ENCODE assay signal across 29 cellular contexts in genomic region chr14:87866116-87866515, GRCh38.
"Had no signal": no experiment of that assay in that cellular context is flagged by ENCODE, and none has a peak within 500 bp of the region (broad histone marks: within the 10 kb centered on the region; RNA-seq: fewer than 3 reads in every experiment).

No MANE protein-coding gene starts in this region.

- H3K9me3 ChIP-seq: esophagus squamous epithelium, gastroesophageal sphincter had no signal

- FAIRE-seq: astrocyte, bronchial epithelial cell, colon had no signal

- H3K4me3 ChIP-seq: esophagus squamous epithelium, gastroesophageal sphincter had no signal

- H3K36me3 ChIP-seq: brain microvascular endothelial cell, esophagus squamous epithelium, gastroesophageal sphincter had no signal

- H3K4me1 ChIP-seq: esophagus squamous epithelium, gastroesophageal sphincter had no signal

- H3K27ac ChIP-seq: brain microvascular endothelial cell, esophagus squamous epithelium, gastroesophageal sphincter had no signal

- ATAC-seq: activated CD4-positive, alpha-beta T cell treated with anti-CD3 and anti-CD28 coated beads for 36 hours; activated CD8-positive, alpha-beta memory T cell treated with anti-CD3 and anti-CD28 coated beads, Interleukin-2, amount 10 ng/mL, durations not matched to agents 7 days and 5 days; activated CD8-positive, alpha-beta T cell treated with anti-CD3 and anti-CD28 coated beads, Interleukin-2, amount 10 ng/mL, durations not matched to agents 7 days and 5 days; activated naive CD4-positive, alpha-beta T cell treated with anti-CD3 and anti-CD28 coated beads, Interleukin-2, amount 50 U/mL, for 72 hours; effector memory CD8-positive, alpha-beta T cell; gastroesophageal sphincter had no signal

- H3K27me3 ChIP-seq: brain microvascular endothelial cell, esophagus squamous epithelium, gastroesophageal sphincter had no signal

- DNase-seq: activated CD4-positive, alpha-beta memory T cell treated with anti-CD3 and anti-CD28 coated beads for 36 hours; activated CD4-positive, alpha-beta T cell treated with anti-CD3 and anti-CD28 coated beads for 36 hours; activated CD4-positive, alpha-beta T cell treated with anti-CD3 and anti-CD28 coated beads, Interleukin-2, amount 10 ng/mL, durations not matched to agents 24 days and 14 days; activated CD4-positive, CD25-positive, alpha-beta regulatory T cell; activated CD4-positive, CD25-positive, alpha-beta regulatory T cell treated with anti-CD3 and anti-CD28 coated beads, Interleukin-2, amount 50 U/mL, for 72 hours; activated CD8-positive, alpha-beta memory T cell treated with anti-CD3 and anti-CD28 coated beads, Interleukin-2, amount 10 ng/mL, durations not matched to agents 7 days and 5 days; activated CD8-positive, alpha-beta memory T cell treated with anti-CD3 and anti-CD28 coated beads, Interleukin-2, amount 50 U/mL, for 4 hours; activated CD8-positive, alpha-beta T cell treated with anti-CD3 and anti-CD28 coated beads, Interleukin-2, amount 10 ng/mL, durations not matched to agents 7 days and 5 days; activated gamma-delta T cell; activated naive CD4-positive, alpha-beta T cell; activated naive CD4-positive, alpha-beta T cell treated with anti-CD3 and anti-CD28 coated beads, Interleukin-2, amount 10 ng/mL, durations not matched to agents 7 days and 5 days; activated naive CD8-positive, alpha-beta T cell treated with anti-CD3 and anti-CD28 coated beads, Interleukin-2, amount 10 ng/mL, durations not matched to agents 7 days and 5 days; activated T-cell treated with anti-CD3 and anti-CD28 coated beads, Interleukin-2, amount 50 U/mL, for 1 hour; activated T-cell treated with anti-CD3 and anti-CD28 coated beads, Interleukin-2, amount 50 U/mL, for 48 hours; anterior cingulate cortex; brain microvascular endothelial cell; cortex of kidney; dermis blood vessel endothelial cell; effector CD4-positive, alpha-beta T cell; effector memory CD8-positive, alpha-beta T cell; esophagus squamous epithelium; foreskin melanocyte; head of caudate nucleus; T-helper 2 cell had no signal
